Comparison of ENCODE assay signal across 12 cellular contexts in genomic region chr10:114477285-114477684, GRCh38.
A peak's percentile ranks its signal among the peaks of the same experiment; 100 is the strongest.
DNase-seq lines count a peak whose midpoint lies in the region; ATAC-seq and TF ChIP-seq lines count a peak whose summit lies in the region.
"Had no signal": no experiment of that assay in that cellular context is flagged by ENCODE, and none has a peak within 500 bp of the region (broad histone marks: within the 10 kb centered on the region; RNA-seq: fewer than 3 reads in every experiment).

No MANE protein-coding gene starts in this region.

- H3K4me3 ChIP-seq in CD8-positive, alpha-beta T cell (ENCODE audit: low read depth, low read length), result no peak overlapping the region
- H3K4me3 ChIP-seq: BLaER1 treated with 17β-estradiol and CSF1 and Interleukin-3, amounts not matched to agents 10 nM and 100 nM had no signal

- peaks cover 26% of the 10 kb centered on the region for H3K4me1 ChIP-seq in CD8-positive, alpha-beta T cell (ENCODE audit: insufficient read depth, low read length)

- no peak for TF ChIP-seq CTCF in CD8-positive, alpha-beta T cell (IDR thresholded peaks at IDR 0.05)

- no peaks in the 10 kb centered on the region for H3K9me3 ChIP-seq in CD8-positive, alpha-beta T cell (ENCODE audit: low read length)
- H3K9me3 ChIP-seq: BLaER1 treated with 17β-estradiol and CSF1 and Interleukin-3, amounts not matched to agents 10 nM and 100 nM had no signal

- DNase-seq in CD8-positive, alpha-beta T cell, result no peak
- peak; percentile 34 for DNase-seq in left cardiac atrium
- peak; percentile 18 for DNase-seq in smooth muscle cell of the brain vasculature (ENCODE audit: low read depth, low spot score)
- no peak for DNase-seq in GM19240 (ENCODE audit: insufficient read length, low spot score)
- no peak for DNase-seq in stimulated activated naive CD4-positive, alpha-beta T cell treated with Interleukin-2 at 50 U/mL for 16 hours (lab: John Stamatoyannopoulos, UW)
- DNase-seq: activated naive CD4-positive, alpha-beta T cell; KG1; NCI-H69 had no signal

- intact Hi-C loops in CD8-positive, alpha-beta T cell (cut with DNase I, micrococcal nuclease), result loop anchor here in 1 of 2 experiments (10.0 kb wide), 1 partner anchor 648 kb away; no protein-coding TSS in a partner anchor
- intact Hi-C loops in left cardiac atrium (cut with DNase I), result loop anchor here (5.0 to 10.0 kb wide), 2 partner anchors 218 to 220 kb away; no protein-coding TSS in a partner anchor

- ATAC-seq in CD8-positive, alpha-beta T cell, result no peak
- ATAC-seq in left cardiac atrium (peak; percentile 19 to 53), HG02981 (IDR thresholded peaks at IDR 0.05; ENCODE audit: unreplicated experiment) (no peak)

- no peaks in the 10 kb centered on the region for H3K27me3 Mint-ChIP-seq in CD8-positive, alpha-beta T cell (ENCODE audit: low read depth)
- H3K27me3 Mint-ChIP-seq in activated naive CD8-positive, alpha-beta T cell, result no peaks in the 10 kb centered on the region

- no peaks in the 10 kb centered on the region for H3K27me3 ChIP-seq in CD8-positive, alpha-beta T cell (ENCODE audit: insufficient read depth, low read length)
- H3K27me3 ChIP-seq: BLaER1 treated with 17β-estradiol and CSF1 and Interleukin-3, amounts not matched to agents 10 nM and 100 nM had no signal

- CTCF ChIA-PET in CD8-positive, alpha-beta T cell (lab: Charles Lee), result interaction anchor here (12.9 kb wide), 1 partner anchor 70 kb away, joined by 187 read pairs; no protein-coding TSS in a partner anchor

- H3K36me3 ChIP-seq in CD8-positive, alpha-beta T cell (ENCODE audit: insufficient read depth, low read length), result peaks cover 15% of the 10 kb centered on the region
- H3K36me3 ChIP-seq: BLaER1 treated with 17β-estradiol and CSF1 and Interleukin-3, amounts not matched to agents 10 nM and 100 nM had no signal

- H3K4me1 Mint-ChIP-seq in CD8-positive, alpha-beta T cell (ENCODE audit: low read depth), result peaks cover 83% of the 10 kb centered on the region
- peaks cover 82% of the 10 kb centered on the region for H3K4me1 Mint-ChIP-seq in activated naive CD8-positive, alpha-beta T cell (ENCODE audit: low read depth)

- peaks cover 76% of the 10 kb centered on the region for H3K36me3 Mint-ChIP-seq in CD8-positive, alpha-beta T cell
- peaks cover 14% of the 10 kb centered on the region for H3K36me3 Mint-ChIP-seq in activated naive CD8-positive, alpha-beta T cell

- H3K27ac Mint-ChIP-seq in CD8-positive, alpha-beta T cell, result peak overlapping the region; percentile 46
- H3K27ac Mint-ChIP-seq in activated naive CD8-positive, alpha-beta T cell, result peak overlapping the region; percentile 51
- H3K27ac Mint-ChIP-seq: mesothelial cell of epicardium had no signal

- no peak overlapping the region for H3K4me3 Mint-ChIP-seq in CD8-positive, alpha-beta T cell
- no peak overlapping the region for H3K4me3 Mint-ChIP-seq in activated naive CD8-positive, alpha-beta T cell
- H3K4me3 Mint-ChIP-seq: mesothelial cell of epicardium had no signal

- H3K9me3 Mint-ChIP-seq in CD8-positive, alpha-beta T cell, result no peaks in the 10 kb centered on the region
- H3K9me3 Mint-ChIP-seq in activated naive CD8-positive, alpha-beta T cell (ENCODE audit: low read depth), result no peaks in the 10 kb centered on the region
- H3K9me3 Mint-ChIP-seq: mesothelial cell of epicardium had no signal

- POLR2A ChIA-PET in CD8-positive, alpha-beta T cell (lab: Charles Lee), result no interaction called here

- H3K27ac ChIP-seq in CD8-positive, alpha-beta T cell (ENCODE audit: low read depth, low read length), result no peak overlapping the region
- H3K27ac ChIP-seq: BLaER1 treated with 17β-estradiol and CSF1 and Interleukin-3, amounts not matched to agents 10 nM and 100 nM had no signal

Comparison
In these comparisons a context has a peak if more than half of its experiments do, and no peak if none do; other contexts are left out.
1. ATAC-seq: peak in left cardiac atrium (2 of 2); none in CD8-positive, alpha-beta T cell (single experiment) and HG02981 (single experiment).
2. DNase-seq: peak in left cardiac atrium (single experiment) and smooth muscle cell of the brain vasculature (single experiment); none in CD8-positive, alpha-beta T cell (0 of 7), GM19240 (single experiment) and stimulated activated naive CD4-positive, alpha-beta T cell treated with Interleukin-2 at 50 U/mL for 16 hours (single experiment).